Comparison of ENCODE assay signal across 1 cellular context in the genomic region with DNA sequence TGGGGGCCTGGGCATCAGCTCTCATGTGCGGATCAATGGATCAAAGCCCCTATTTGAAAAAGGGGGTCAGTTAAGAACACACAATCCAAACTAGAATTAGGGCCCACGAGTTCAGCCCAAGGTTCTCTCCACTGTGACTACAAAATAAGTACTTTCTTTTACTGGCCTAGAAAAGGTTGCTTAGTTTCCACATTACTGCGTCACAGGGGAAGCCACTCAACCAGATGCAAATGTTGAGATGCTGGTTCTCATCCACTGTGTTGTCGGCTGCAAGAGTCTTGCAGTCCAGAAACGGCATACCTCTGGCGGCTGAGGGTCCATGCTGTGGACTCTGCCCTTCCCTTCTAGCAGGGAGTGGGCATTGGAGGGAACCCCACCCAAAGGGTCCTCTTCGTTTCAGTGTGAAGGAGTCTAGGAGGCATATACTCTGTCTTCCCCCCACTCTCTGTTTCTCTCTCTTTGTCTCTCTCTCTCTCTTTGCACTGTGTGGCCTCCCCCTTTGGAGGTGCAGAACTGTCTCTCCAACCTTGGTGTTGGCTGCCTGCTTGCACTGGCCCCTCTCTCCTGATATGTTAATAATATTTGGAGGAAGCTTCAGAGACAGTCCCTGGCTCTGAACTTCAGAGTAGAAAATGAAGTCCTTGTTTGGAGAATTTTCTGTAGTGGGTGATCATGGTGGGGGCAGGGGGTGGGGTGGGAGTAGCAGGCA.
TF ChIP-seq lines count a peak whose summit lies in the region.

No MANE protein-coding gene starts in this region.

TF ChIP-seq in SK-N-SH treated with all-trans-retinoic acid at 6 μM for 48 hours, 23 proteins besides CTCF, POLR2A, EP300 and RAD21 (continued from another document):
- TF ChIP-seq BACH2 (CRISPR knock-in tag; IDR thresholded peaks at IDR 0.05; ENCODE audit: borderline replicate concordance) (no peak), GLIS3 (CRISPR knock-in tag; IDR thresholded peaks at IDR 0.05) (no peak), ISL1 (CRISPR knock-in tag; IDR thresholded peaks at IDR 0.05) (no peak), PPARA (CRISPR knock-in tag; IDR thresholded peaks at IDR 0.05; ENCODE audit: borderline replicate concordance) (no peak), ESRRG (CRISPR knock-in tag; IDR thresholded peaks at IDR 0.05) (no peak), SNAI2 (CRISPR knock-in tag; IDR thresholded peaks at IDR 0.05) (no peak), TCF4 (CRISPR knock-in tag; IDR thresholded peaks at IDR 0.05; ENCODE audit: borderline replicate concordance) (no peak)
- TF ChIP-seq, protein P1, sequence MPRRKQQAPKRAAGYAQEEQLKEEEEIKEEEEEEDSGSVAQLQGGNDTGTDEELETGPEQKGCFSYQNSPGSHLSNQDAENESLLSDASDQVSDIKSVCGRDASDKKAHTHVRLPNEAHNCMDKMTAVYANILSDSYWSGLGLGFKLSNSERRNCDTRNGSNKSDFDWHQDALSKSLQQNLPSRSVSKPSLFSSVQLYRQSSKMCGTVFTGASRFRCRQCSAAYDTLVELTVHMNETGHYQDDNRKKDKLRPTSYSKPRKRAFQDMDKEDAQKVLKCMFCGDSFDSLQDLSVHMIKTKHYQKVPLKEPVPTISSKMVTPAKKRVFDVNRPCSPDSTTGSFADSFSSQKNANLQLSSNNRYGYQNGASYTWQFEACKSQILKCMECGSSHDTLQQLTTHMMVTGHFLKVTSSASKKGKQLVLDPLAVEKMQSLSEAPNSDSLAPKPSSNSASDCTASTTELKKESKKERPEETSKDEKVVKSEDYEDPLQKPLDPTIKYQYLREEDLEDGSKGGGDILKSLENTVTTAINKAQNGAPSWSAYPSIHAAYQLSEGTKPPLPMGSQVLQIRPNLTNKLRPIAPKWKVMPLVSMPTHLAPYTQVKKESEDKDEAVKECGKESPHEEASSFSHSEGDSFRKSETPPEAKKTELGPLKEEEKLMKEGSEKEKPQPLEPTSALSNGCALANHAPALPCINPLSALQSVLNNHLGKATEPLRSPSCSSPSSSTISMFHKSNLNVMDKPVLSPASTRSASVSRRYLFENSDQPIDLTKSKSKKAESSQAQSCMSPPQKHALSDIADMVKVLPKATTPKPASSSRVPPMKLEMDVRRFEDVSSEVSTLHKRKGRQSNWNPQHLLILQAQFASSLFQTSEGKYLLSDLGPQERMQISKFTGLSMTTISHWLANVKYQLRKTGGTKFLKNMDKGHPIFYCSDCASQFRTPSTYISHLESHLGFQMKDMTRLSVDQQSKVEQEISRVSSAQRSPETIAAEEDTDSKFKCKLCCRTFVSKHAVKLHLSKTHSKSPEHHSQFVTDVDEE (CRISPR knock-in tag; IDR thresholded peaks at IDR 0.05), result no peak
- TF ChIP-seq, protein P2, sequence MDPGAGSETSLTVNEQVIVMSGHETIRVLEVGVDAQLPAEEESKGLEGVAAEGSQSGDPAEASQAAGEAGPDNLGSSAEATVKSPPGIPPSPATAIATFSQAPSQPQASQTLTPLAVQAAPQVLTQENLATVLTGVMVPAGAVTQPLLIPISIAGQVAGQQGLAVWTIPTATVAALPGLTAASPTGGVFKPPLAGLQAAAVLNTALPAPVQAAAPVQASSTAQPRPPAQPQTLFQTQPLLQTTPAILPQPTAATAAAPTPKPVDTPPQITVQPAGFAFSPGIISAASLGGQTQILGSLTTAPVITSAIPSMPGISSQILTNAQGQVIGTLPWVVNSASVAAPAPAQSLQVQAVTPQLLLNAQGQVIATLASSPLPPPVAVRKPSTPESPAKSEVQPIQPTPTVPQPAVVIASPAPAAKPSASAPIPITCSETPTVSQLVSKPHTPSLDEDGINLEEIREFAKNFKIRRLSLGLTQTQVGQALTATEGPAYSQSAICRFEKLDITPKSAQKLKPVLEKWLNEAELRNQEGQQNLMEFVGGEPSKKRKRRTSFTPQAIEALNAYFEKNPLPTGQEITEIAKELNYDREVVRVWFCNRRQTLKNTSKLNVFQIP (CRISPR knock-in tag; IDR thresholded peaks at IDR 0.05; ENCODE audit: borderline replicate concordance, low read depth), result no peak
TF ChIP-seq in SK-N-SH treated with all-trans-retinoic acid at 6 μM for 48 hours: peak in this region for 0.
